1 cellular context compared by ENCODE assay signal in genomic region chr17:82698065-82698973, GRCh38.
A peak's percentile ranks its signal among the peaks of the same experiment; 100 is the strongest.
TF ChIP-seq lines count a peak whose summit lies in the region.

Gene RAB40B (minus strand): TSS chr17:82698698. CDS start chr17:82698596, 102 bp downstream.

TF ChIP-seq in HCT116, 20 proteins besides CTCF, POLR2A, EP300 and RAD21 (continued from another document):
- TF ChIP-seq REST (IDR thresholded peaks at IDR 0.05; ENCODE audit: low read depth) (no peak), POLR2AphosphoS5 (IDR thresholded peaks at IDR 0.05; ENCODE audit: low read depth, low read length) (peak; percentile 71), ZNF274 (IDR thresholded peaks at IDR 0.05; ENCODE audit: low read depth, low read length) (no peak), ATF3 (IDR thresholded peaks at IDR 0.05) (no peak), CBX3 (IDR thresholded peaks at IDR 0.05; ENCODE audit: low read depth) (no peak)
TF ChIP-seq in HCT116: peak in this region for 3.
